8 cellular contexts compared by ENCODE assay signal in genomic region chr11:76781861-76782500, GRCh38. TPM values are rescaled to one million over a fixed set of nuclear protein-coding genes. Genes with fewer than 3 reads are reported as not detected.
A peak's percentile ranks its signal among the peaks of the same experiment; 100 is the strongest.
DNase-seq lines count a peak whose midpoint lies in the region; ATAC-seq, FAIRE-seq and TF ChIP-seq lines count a peak whose summit lies in the region.

No MANE protein-coding gene starts in this region.

- FAIRE-seq in A549 (lab: Jason Lieb, UNC) = no peak

- TF ChIP-seq EP300 in A549 (IDR thresholded peaks at IDR 0.05) = no peak

- H3K27ac ChIP-seq in A549 = peak overlapping the region; percentile 96 to 98
- peak overlapping the region; percentile 49; the same call in 1 of the 2 replicates for H3K27ac ChIP-seq in KMS-11
- peak overlapping the region; percentile 93 for H3K27ac ChIP-seq in colonic mucosa
- H3K27ac ChIP-seq in muscle layer of colon (ENCODE audit: low read depth, low read length) = peak overlapping the region; percentile 42

- H4K20me1 ChIP-seq in KMS-11 (ENCODE audit: insufficient read depth) = no peaks in the 10 kb centered on the region

- H3K9ac ChIP-seq in KMS-11 (peak overlapping the region; percentile 94; the same call in 1 of the 2 replicates), colonic mucosa (ENCODE audit: low read depth in 2 of 2, low read length in 2 of 2) (peak overlapping the region; percentile 4 to 89), muscle layer of colon (ENCODE audit: low read length) (no peak overlapping the region)

- no peak for TF ChIP-seq CTCF in A549 (IDR thresholded peaks at IDR 0.05)
- TF ChIP-seq CTCF in KMS-11 (conservative IDR thresholded peaks at IDR 0.05; ENCODE audit: low read depth, low read length) = no peak
- no peak for TF ChIP-seq CTCF in colonic mucosa (IDR thresholded peaks at IDR 0.05)

- peak overlapping the region; percentile 84 for H3K4me2 ChIP-seq in A549
- peak overlapping the region; percentile 70 for H3K4me2 ChIP-seq in KMS-11

- no peak for DNase-seq in A549 (ENCODE audit: low read depth in 1 of 2, low spot score in 1 of 2)
- no peak for DNase-seq in colonic mucosa
- no peak for DNase-seq in NCI-H774 (lab: John Stamatoyannopoulos, UW)
- DNase-seq in ureter (ENCODE audit: low spot score) = no peak
- no peak for DNase-seq in NCI-H2171 (lab: John Stamatoyannopoulos, UW)

- no peak for TF ChIP-seq POLR2A in A549 (IDR thresholded peaks at IDR 0.05; ENCODE audit: low read length)

- H3K4me3 ChIP-seq in A549 (peak overlapping the region; percentile 71), KMS-11 (IDR thresholded peaks at IDR 0.05; ENCODE audit: insufficient read depth, low read depth, low read length) (no peak overlapping the region), colonic mucosa (peak overlapping the region; percentile 84), muscle layer of colon (ENCODE audit: low read depth in 1 of 2, low read length in 2 of 2) (peak overlapping the region in 1 of 2 donors; percentile 55)

- ATAC-seq in A549 (no peak), HG03521 (IDR thresholded peaks at IDR 0.05; ENCODE audit: unreplicated experiment) (no peak)

- H3K79me2 ChIP-seq in KMS-11 (ENCODE audit: insufficient read depth, low read depth) = peaks cover 13% of the 10 kb centered on the region; the same call in 1 of the 2 replicates

- H3K9me3 ChIP-seq in A549 (peaks cover 32% of the 10 kb centered on the region), colonic mucosa (no peaks in the 10 kb centered on the region), muscle layer of colon (ENCODE audit: low read length) (no peaks in the 10 kb centered on the region)

- 8% methylated on average over 4 of the region's 4 CpGs for WGBS in A549 (ENCODE audit: missing lambda C conversion rate)

- CTCF ChIA-PET in A549 (lab: Yijun Ruan, JAX) = interaction anchor here (0.6 to 2.8 kb wide), 11 partner anchors 10 to 137 kb away, joined by 3 to 12 read pairs (median 5); no protein-coding TSS in a partner anchor

- H3K36me3 ChIP-seq in KMS-11 (ENCODE audit: insufficient read depth) = no peaks in the 10 kb centered on the region
- H3K36me3 ChIP-seq in colonic mucosa = no peaks in the 10 kb centered on the region
- no peaks in the 10 kb centered on the region for H3K36me3 ChIP-seq in muscle layer of colon (ENCODE audit: insufficient read depth, low read length)

- POLR2A ChIA-PET in A549 (lab: Yijun Ruan, JAX) = interaction anchor here (1.0 to 3.7 kb wide), 8 partner anchors 8 to 33 kb away, joined by 3 to 134 read pairs (median 4); no protein-coding TSS in a partner anchor

- H3K4me1 ChIP-seq in A549 = peaks cover 28% of the 10 kb centered on the region
- peaks cover 21% of the 10 kb centered on the region for H3K4me1 ChIP-seq in KMS-11 (ENCODE audit: low read depth, poor library complexity, severe bottlenecking)
- peaks cover 5% of the 10 kb centered on the region for H3K4me1 ChIP-seq in colonic mucosa
- peaks cover 10% of the 10 kb centered on the region for H3K4me1 ChIP-seq in muscle layer of colon (ENCODE audit: insufficient read depth, low read length)

- intact Hi-C loops in colonic mucosa (cut with DNase I) = no loop called here

- TF ChIP-seq RAD21 in A549 (conservative IDR thresholded peaks at IDR 0.05 in 1 of 2, IDR thresholded peaks at IDR 0.05 in 1 of 2) = no peak

- peak overlapping the region; percentile 59; the same call in 1 of the 2 replicates for H2AFZ ChIP-seq in KMS-11 (ENCODE audit: low read depth)

- H3K27me3 ChIP-seq in KMS-11 (ENCODE audit: insufficient read depth, low read depth) (no peaks in the 10 kb centered on the region), colonic mucosa (no peaks in the 10 kb centered on the region), muscle layer of colon (ENCODE audit: control insufficient read depth in 1 of 2, insufficient read depth in 2 of 2, low read length in 2 of 2) (no peaks in the 10 kb centered on the region)

TF ChIP-seq in A549, 52 proteins besides CTCF, POLR2A, EP300 and RAD21:
- no peak for TF ChIP-seq HOXB13 (CRISPR knock-in tag; IDR thresholded peaks at IDR 0.05; ENCODE audit: low read depth)
- TF ChIP-seq PBX3 (IDR thresholded peaks at IDR 0.05) = no peak
- no peak for TF ChIP-seq HOXA7 (CRISPR knock-in tag; IDR thresholded peaks at IDR 0.05)
- no peak for TF ChIP-seq MAZ (IDR thresholded peaks at IDR 0.05; ENCODE audit: borderline replicate concordance, low read depth, low read length)
- TF ChIP-seq HMGXB4 (CRISPR knock-in tag; IDR thresholded peaks at IDR 0.05; ENCODE audit: borderline replicate concordance) = no peak
- no peak for TF ChIP-seq RCOR1 (IDR thresholded peaks at IDR 0.05; ENCODE audit: low read depth, low read length)
- TF ChIP-seq JUNB (IDR thresholded peaks at IDR 0.05) = no peak
- TF ChIP-seq BHLHE40 (IDR thresholded peaks at IDR 0.05; ENCODE audit: low read depth, low read length) = no peak
- no peak for TF ChIP-seq FOXS1 (CRISPR knock-in tag; IDR thresholded peaks at IDR 0.05)
- TF ChIP-seq RARB (CRISPR knock-in tag; IDR thresholded peaks at IDR 0.05) = 0 out of 2 replicates have a peak, but pooled peaks have one; percentile 34
- peak in 1 of 2 experiments; percentile 34; a peak in 1 of 5 replicates for TF ChIP-seq JUN (IDR thresholded peaks at IDR 0.05)
- no peak for TF ChIP-seq ZFP36 (IDR thresholded peaks at IDR 0.05; ENCODE audit: borderline replicate concordance, partially characterized antibody)
- peak in 1 of 2 experiments; percentile 27; a peak in 1 of 4 replicates for TF ChIP-seq CEBPB (IDR thresholded peaks at IDR 0.05)
- no peak for TF ChIP-seq EHF (CRISPR knock-in tag; IDR thresholded peaks at IDR 0.05)
- TF ChIP-seq KDM1A (IDR thresholded peaks at IDR 0.05; ENCODE audit: low read depth) = no peak
- no peak for TF ChIP-seq RNF2 (IDR thresholded peaks at IDR 0.05; ENCODE audit: borderline replicate concordance, low read depth)
- TF ChIP-seq SMC3 (IDR thresholded peaks at IDR 0.05) = no peak
- TF ChIP-seq NPAS2 (CRISPR knock-in tag; IDR thresholded peaks at IDR 0.05; ENCODE audit: borderline replicate concordance) = no peak
- TF ChIP-seq CHD2 (IDR thresholded peaks at IDR 0.05; ENCODE audit: low read length, partially characterized antibody) = no peak
- TF ChIP-seq E2F6 (IDR thresholded peaks at IDR 0.05; ENCODE audit: borderline replicate concordance, low read depth) = 0 out of 2 replicates have a peak, but pooled peaks have one; percentile 5
- no peak for TF ChIP-seq ZSCAN20 (CRISPR knock-in tag; IDR thresholded peaks at IDR 0.05)
- no peak for TF ChIP-seq EHMT2 (IDR thresholded peaks at IDR 0.05; ENCODE audit: low read depth)
- TF ChIP-seq RFX5 (IDR thresholded peaks at IDR 0.05) = no peak
- no peak for TF ChIP-seq CHD4 (IDR thresholded peaks at IDR 0.05; ENCODE audit: borderline replicate concordance)
- no peak for TF ChIP-seq HDAC2 (IDR thresholded peaks at IDR 0.05)
- TF ChIP-seq HES2 (IDR thresholded peaks at IDR 0.05) = no peak
- TF ChIP-seq NFE2L2 (conservative IDR thresholded peaks at IDR 0.05; ENCODE audit: low read length) = no peak
- TF ChIP-seq ZNF302 (CRISPR knock-in tag; IDR thresholded peaks at IDR 0.05) = no peak
- no peak for TF ChIP-seq KDM5A (IDR thresholded peaks at IDR 0.05)
TF ChIP-seq in A549: peak in this region for 4.

RNA-seq across cellular contexts. Expression of gene TSKU, which starts 1.2 kb away (rescaled TPM):
- 164 and 188 TPM in 2 replicates for polyA plus RNA-seq in A549 (2011; rRNA removed)
- 177 and 263 TPM in 2 replicates for polyA plus RNA-seq in A549 (2012; cell fraction: cytosol; rRNA removed)
- polyA plus RNA-seq in A549 (2012; cell fraction: nucleus; rRNA removed) = 271 and 323 TPM in 2 replicates
- 145 to 171 TPM (median 164 TPM) in 3 replicates for polyA plus RNA-seq in A549 (2017; fragmentation: RNase III; extraction: RNeasy Plus Mini Kit Qiagen cat#74134 plus additional on column Dnase treatment)
- polyA minus RNA-seq in A549 (2011; rRNA and poly(A)+ RNA removed) = 186 and 192 TPM in 2 replicates
- 10 to 100 TPM; 39.6 to 41.3 TPM for total RNA-seq in colonic mucosa
- 79.5 TPM for total RNA-seq in ureter

Comparison
In these comparisons a context has a peak if more than half of its experiments do, and no peak if none do; other contexts are left out.
1. H3K27ac ChIP-seq: peak in every context shown above with its lines; median percentile 97 in A549; 93 in colonic mucosa; 49 in KMS-11; 42 in muscle layer of colon.